23 cellular contexts compared by ENCODE assay signal in genomic region chr10:85650791-85651506, GRCh38.
DNase-seq lines count a peak whose midpoint lies in the region; ATAC-seq, FAIRE-seq and TF ChIP-seq lines count a peak whose summit lies in the region.
"Had no signal": no experiment of that assay in that cellular context is flagged by ENCODE, and none has a peak within 500 bp of the region (broad histone marks: within the 10 kb centered on the region; RNA-seq: fewer than 3 reads in every experiment).

No MANE protein-coding gene starts in this region.

- H3K9me2 ChIP-seq in Karpas-422 (replicated peaks; ENCODE audit: insufficient read depth, low read length) = no peaks in the 10 kb centered on the region

- H3K9me3 ChIP-seq in Caco-2 = peaks cover 5% of the 10 kb centered on the region; the same call in 1 of the 2 replicates
- no peaks in the 10 kb centered on the region for H3K9me3 ChIP-seq in Karpas-422 (ENCODE audit: low read length)
- H3K9me3 ChIP-seq in pancreas = no peaks in the 10 kb centered on the region

- H3K36me3 Mint-ChIP-seq in Caco-2 (ENCODE audit: insufficient read depth, unreplicated experiment) = peaks cover 12% of the 10 kb centered on the region

- no peak overlapping the region for H3K27ac ChIP-seq in Karpas-422 (ENCODE audit: low read length)
- H3K27ac ChIP-seq in epithelial cell of prostate = peak overlapping the region; percentile 37
- H3K27ac ChIP-seq in pancreas = no peak overlapping the region
- H3K27ac ChIP-seq: HL-60, SK-N-MC had no signal

- no peak overlapping the region for H2AFZ ChIP-seq in Karpas-422 (ENCODE audit: low read length)

- peak overlapping the region; percentile 85 for H3K27ac Mint-ChIP-seq in Caco-2 (ENCODE audit: unreplicated experiment)
- H3K27ac Mint-ChIP-seq: HFFc6 had no signal

- H3K79me2 ChIP-seq in Karpas-422 (ENCODE audit: low read length) = no peaks in the 10 kb centered on the region

- no peak overlapping the region for H3K9ac ChIP-seq in Karpas-422 (ENCODE audit: low read length)

- intact Hi-C loops in Caco-2 (cut with micrococcal nuclease; ENCODE audit: unreplicated experiment) (loop anchor here (2.0 kb wide), 1 partner anchor 30 kb away; no protein-coding TSS in a partner anchor), pancreas (cut with DNase I) (no loop called here)

- ATAC-seq in pancreas = peak in 3 of 4 donors; percentile 62 to 75 (median 63)
- no peak for ATAC-seq in GM21515 (IDR thresholded peaks at IDR 0.05; ENCODE audit: unreplicated experiment)
- ATAC-seq: GM12878 had no signal

- H4K20me1 ChIP-seq in Karpas-422 (ENCODE audit: insufficient read depth, low read depth, low read length) = no peaks in the 10 kb centered on the region

- H3K27me3 Mint-ChIP-seq in Caco-2 (ENCODE audit: insufficient read depth, unreplicated experiment) = no peaks in the 10 kb centered on the region
- H3K27me3 Mint-ChIP-seq: CD4-positive, alpha-beta memory T cell had no signal

- WGBS in pancreas, 2 donors = 92 to 93% methylated on average over 1 of the region's 1 CpG

- H3K4me3 Mint-ChIP-seq in Caco-2 (ENCODE audit: unreplicated experiment) = no peak overlapping the region
- H3K4me3 Mint-ChIP-seq: CD4-positive, alpha-beta memory T cell; HFFc6 had no signal

- no peak overlapping the region for H3K4me2 ChIP-seq in Karpas-422 (ENCODE audit: low read depth, low read length, poor library complexity, severe bottlenecking)

- H3K4me1 Mint-ChIP-seq in Caco-2 (ENCODE audit: low read depth, unreplicated experiment) = peaks cover 15% of the 10 kb centered on the region

- POLR2A ChIA-PET in Caco-2 (lab: Charles Lee) = no interaction called here

- DNase-seq in Caco-2 = no peak
- peak; percentile 49 for DNase-seq in Karpas-422
- DNase-seq in epithelial cell of prostate (ENCODE audit: low read depth, low spot score) = peak; percentile 45
- no peak for DNase-seq in pancreas
- DNase-seq in HuH-7 (ENCODE audit: low spot score) = no peak
- DNase-seq in dedifferentiated amniotic fluid mesenchymal stem cell (ENCODE audit: extremely low spot score) = no peak
- DNase-seq in globus pallidus (ENCODE audit: low spot score) = no peak
- DNase-seq: CD4-positive, alpha-beta memory T cell; EL; HFFc6; IMR-90; Kasumi-1; MM.1S; NCI-H1092; NCI-H2081 treated with DMSO at 0.1 percent for 48 hours; NCI-H510A; NCI-H748 treated with DMSO at 0.1 percent for 48 hours; Right ventricle myocardium superior had no signal

- H3K27me3 ChIP-seq in Caco-2 (replicated peaks; ENCODE audit: control insufficient read depth, insufficient read depth, low read length) = no peaks in the 10 kb centered on the region
- no peaks in the 10 kb centered on the region for H3K27me3 ChIP-seq in Karpas-422 (ENCODE audit: low read length)
- H3K27me3 ChIP-seq in pancreas = no peaks in the 10 kb centered on the region

- CTCF ChIA-PET in Caco-2 (lab: Charles Lee) = no interaction called here

- no peak for FAIRE-seq in pancreas (lab: Jason Lieb, UNC)
- FAIRE-seq: GM12878, H54 had no signal

- H3K36me3 ChIP-seq in Caco-2 (ENCODE audit: control insufficient read depth, insufficient read depth, low read length) (no peaks in the 10 kb centered on the region), Karpas-422 (ENCODE audit: insufficient read depth, low read length) (no peaks in the 10 kb centered on the region), pancreas (no peaks in the 10 kb centered on the region)

- H3K4me1 ChIP-seq in Caco-2 (peaks cover 17% of the 10 kb centered on the region), Karpas-422 (ENCODE audit: low read length) (peaks cover 12% of the 10 kb centered on the region), pancreas (no peaks in the 10 kb centered on the region)

- H3K4me3 ChIP-seq in Caco-2 (ENCODE audit: low read depth, low read length) (no peak overlapping the region), Karpas-422 (ENCODE audit: low read length) (no peak overlapping the region), pancreas (no peak overlapping the region)
- H3K4me3 ChIP-seq: GM12878, SK-N-MC had no signal

- H3K9me3 Mint-ChIP-seq in Caco-2 (ENCODE audit: unreplicated experiment) = no peaks in the 10 kb centered on the region

- no TSS peak for BruUV-seq in Caco-2 (replicated peaks; lab: Mats Ljungman, UMichigan)

- TF ChIP-seq CTCF in Caco-2 (IDR thresholded peaks at IDR 0.05; ENCODE audit: insufficient read depth in 1 of 2, low read depth in 1 of 2, low read length in 1 of 2, severe bottlenecking in 1 of 2, unreplicated experiment in 1 of 2) = no peak
- TF ChIP-seq CTCF in pancreas (IDR thresholded peaks at IDR 0.05) = no peak

Comparison
In these comparisons a context has a peak if more than half of its experiments do, and no peak if none do; other contexts are left out.
1. DNase-seq: peak in Karpas-422 (single experiment) and epithelial cell of prostate (single experiment); none in Caco-2 (0 of 2), pancreas (0 of 6), HuH-7 (single experiment), dedifferentiated amniotic fluid mesenchymal stem cell (single experiment) and globus pallidus (single experiment).